In the genomic region with DNA sequence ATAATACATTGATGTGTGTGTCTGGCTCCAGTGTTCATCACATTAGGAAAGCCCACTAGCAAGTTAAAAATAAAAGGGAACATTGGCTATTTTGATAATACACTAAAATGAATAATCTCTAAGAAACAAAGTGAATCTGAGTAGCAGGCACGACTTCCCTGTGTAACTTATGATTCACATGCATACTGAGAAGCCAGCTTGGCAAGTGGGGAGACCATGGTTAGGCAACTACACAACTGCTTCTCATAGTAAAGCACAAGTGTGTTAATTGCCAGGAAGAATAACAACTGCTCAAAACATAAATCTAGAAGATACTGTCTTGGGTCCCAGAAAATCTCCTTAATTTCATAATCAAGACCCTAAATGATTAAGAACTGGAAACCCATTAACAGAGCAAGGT, we compare ENCODE assay signal across 21 cellular contexts. TPM values are rescaled to one million over a fixed set of nuclear protein-coding genes. Genes with fewer than 3 reads are reported as not detected.
"Had no signal": no experiment of that assay in that cellular context is flagged by ENCODE, and none has a peak within 500 bp of the region (broad histone marks: within the 10 kb centered on the region; RNA-seq: fewer than 3 reads in every experiment).

No MANE protein-coding gene starts in this region.

- H3K36me3 ChIP-seq: thyroid gland had no signal

- H3K4me3 ChIP-seq: lung, thyroid gland had no signal

- H3K9me3 ChIP-seq: thyroid gland had no signal

- H3K27ac Mint-ChIP-seq: activated CD8-positive, alpha-beta T cell treated with anti-CD3 and anti-CD28 coated beads, Interleukin-2, amount 10 ng/mL, durations not matched to agents 7 days and 5 days; activated naive CD4-positive, alpha-beta T cell treated with anti-CD3 and anti-CD28 coated beads, Interleukin-2, amount 10 ng/mL, durations not matched to agents 7 days and 5 days; activated T-cell treated with anti-CD3 and anti-CD28 coated beads, Interleukin-2, amount 50 U/mL, for 24 hours; mesothelial cell of epicardium; natural killer cell treated with Interleukin-12 subunit alpha and Interleukin-12 subunit beta and Interleukin-15 and Interleukin-18, amount 100 ng/mL, for 72 hours; T-cell; WTC11 had no signal

- ATAC-seq: activated CD8-positive, alpha-beta T cell treated with anti-CD3 and anti-CD28 coated beads, Interleukin-2, amount 10 ng/mL, durations not matched to agents 7 days and 5 days; natural killer cell treated with Interleukin-12 subunit alpha and Interleukin-12 subunit beta and Interleukin-15 and Interleukin-18, amount 100 ng/mL, for 72 hours; SK-N-SH treated with all-trans-retinoic acid at 6 μM for 48 hours; T-cell; WTC11 had no signal

- H3K9me3 Mint-ChIP-seq: activated naive CD4-positive, alpha-beta T cell treated with anti-CD3 and anti-CD28 coated beads, Interleukin-2, amount 10 ng/mL, durations not matched to agents 7 days and 5 days; activated T-cell treated with anti-CD3 and anti-CD28 coated beads, Interleukin-2, amount 50 U/mL, for 24 hours; mesothelial cell of epicardium; natural killer cell treated with Interleukin-12 subunit alpha and Interleukin-12 subunit beta and Interleukin-15 and Interleukin-18, amount 100 ng/mL, for 72 hours; T-cell; WTC11 had no signal

- H3K36me3 Mint-ChIP-seq: activated naive CD4-positive, alpha-beta T cell treated with anti-CD3 and anti-CD28 coated beads, Interleukin-2, amount 10 ng/mL, durations not matched to agents 7 days and 5 days; mesothelial cell of epicardium; natural killer cell treated with Interleukin-12 subunit alpha and Interleukin-12 subunit beta and Interleukin-15 and Interleukin-18, amount 100 ng/mL, for 72 hours; T-cell; WTC11 had no signal

- FAIRE-seq: endothelial cell of umbilical vein, islet of Langerhans, urothelium cell line had no signal

- H3K4me3 Mint-ChIP-seq: activated CD8-positive, alpha-beta T cell treated with anti-CD3 and anti-CD28 coated beads, Interleukin-2, amount 10 ng/mL, durations not matched to agents 7 days and 5 days; activated naive CD4-positive, alpha-beta T cell treated with anti-CD3 and anti-CD28 coated beads, Interleukin-2, amount 10 ng/mL, durations not matched to agents 7 days and 5 days; activated T-cell treated with anti-CD3 and anti-CD28 coated beads, Interleukin-2, amount 50 U/mL, for 24 hours; mesothelial cell of epicardium; natural killer cell treated with Interleukin-12 subunit alpha and Interleukin-12 subunit beta and Interleukin-15 and Interleukin-18, amount 100 ng/mL, for 72 hours; T-cell; WTC11 had no signal

- H3K27ac ChIP-seq: thyroid gland had no signal

- H3K27me3 ChIP-seq: thyroid gland had no signal

- DNase-seq: activated CD8-positive, alpha-beta T cell treated with anti-CD3 and anti-CD28 coated beads, Interleukin-2, amount 10 ng/mL, durations not matched to agents 7 days and 5 days; activated effector memory CD4-positive, alpha-beta T cell treated with Interleukin-2 at 50 U/mL for 16 hours; activated naive CD4-positive, alpha-beta T cell treated with anti-CD3 and anti-CD28 coated beads, Interleukin-2, amount 10 ng/mL, durations not matched to agents 7 days and 5 days; activated T-cell treated with anti-CD3 and anti-CD28 coated beads, Interleukin-2, amount 50 U/mL, for 24 hours; dermis blood vessel endothelial cell; effector memory CD4-positive, alpha-beta T cell; nucleus accumbens; posterior cingulate gyrus; retina; stimulated activated CD4-positive, alpha-beta T cell treated with anti-CD3 and anti-CD28 coated beads, Interleukin-2, amount 100 ng/mL, for 24 hours; stimulated activated naive CD4-positive, alpha-beta T cell treated with Interleukin-2 at 50 U/mL for 16 hours; T-cell; thyroid gland had no signal

RNA-seq across cellular contexts. Expression of a gene that starts 4.0 kb away (rescaled TPM):
- total RNA-seq: activated CD8-positive, alpha-beta T cell treated with anti-CD3 and anti-CD28 coated beads, Interleukin-2, amount 10 ng/mL, durations not matched to agents 7 days and 5 days; natural killer cell treated with Interleukin-12 subunit alpha and Interleukin-12 subunit beta and Interleukin-15 and Interleukin-18, amount 100 ng/mL, for 72 hours had no signal
